In the genomic region with DNA sequence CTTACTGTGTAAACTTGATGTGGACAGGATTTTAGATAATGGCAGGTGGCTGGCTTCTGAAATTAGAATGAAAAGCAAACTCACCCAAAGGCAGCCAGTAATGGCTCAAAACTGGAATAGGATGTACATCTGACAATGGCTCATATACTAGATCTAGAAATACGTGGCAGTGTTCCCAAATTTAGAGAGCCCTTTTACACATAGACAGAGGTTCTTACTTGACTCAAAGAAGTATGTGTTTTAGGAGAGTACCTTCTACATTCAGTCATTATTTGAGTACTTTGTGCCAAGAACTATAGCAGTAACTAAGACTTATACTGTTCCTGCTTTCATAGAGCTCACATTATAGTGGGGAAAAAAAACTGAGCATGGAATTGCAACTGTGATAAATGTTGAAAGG, we compare ENCODE assay signal across 1 cellular context.
TF ChIP-seq lines count a peak whose summit lies in the region.

No MANE protein-coding gene starts in this region.

TF ChIP-seq in GM23338, 12 proteins besides CTCF, POLR2A, EP300 and RAD21 (continued from another document):
- TF ChIP-seq, protein P1, sequence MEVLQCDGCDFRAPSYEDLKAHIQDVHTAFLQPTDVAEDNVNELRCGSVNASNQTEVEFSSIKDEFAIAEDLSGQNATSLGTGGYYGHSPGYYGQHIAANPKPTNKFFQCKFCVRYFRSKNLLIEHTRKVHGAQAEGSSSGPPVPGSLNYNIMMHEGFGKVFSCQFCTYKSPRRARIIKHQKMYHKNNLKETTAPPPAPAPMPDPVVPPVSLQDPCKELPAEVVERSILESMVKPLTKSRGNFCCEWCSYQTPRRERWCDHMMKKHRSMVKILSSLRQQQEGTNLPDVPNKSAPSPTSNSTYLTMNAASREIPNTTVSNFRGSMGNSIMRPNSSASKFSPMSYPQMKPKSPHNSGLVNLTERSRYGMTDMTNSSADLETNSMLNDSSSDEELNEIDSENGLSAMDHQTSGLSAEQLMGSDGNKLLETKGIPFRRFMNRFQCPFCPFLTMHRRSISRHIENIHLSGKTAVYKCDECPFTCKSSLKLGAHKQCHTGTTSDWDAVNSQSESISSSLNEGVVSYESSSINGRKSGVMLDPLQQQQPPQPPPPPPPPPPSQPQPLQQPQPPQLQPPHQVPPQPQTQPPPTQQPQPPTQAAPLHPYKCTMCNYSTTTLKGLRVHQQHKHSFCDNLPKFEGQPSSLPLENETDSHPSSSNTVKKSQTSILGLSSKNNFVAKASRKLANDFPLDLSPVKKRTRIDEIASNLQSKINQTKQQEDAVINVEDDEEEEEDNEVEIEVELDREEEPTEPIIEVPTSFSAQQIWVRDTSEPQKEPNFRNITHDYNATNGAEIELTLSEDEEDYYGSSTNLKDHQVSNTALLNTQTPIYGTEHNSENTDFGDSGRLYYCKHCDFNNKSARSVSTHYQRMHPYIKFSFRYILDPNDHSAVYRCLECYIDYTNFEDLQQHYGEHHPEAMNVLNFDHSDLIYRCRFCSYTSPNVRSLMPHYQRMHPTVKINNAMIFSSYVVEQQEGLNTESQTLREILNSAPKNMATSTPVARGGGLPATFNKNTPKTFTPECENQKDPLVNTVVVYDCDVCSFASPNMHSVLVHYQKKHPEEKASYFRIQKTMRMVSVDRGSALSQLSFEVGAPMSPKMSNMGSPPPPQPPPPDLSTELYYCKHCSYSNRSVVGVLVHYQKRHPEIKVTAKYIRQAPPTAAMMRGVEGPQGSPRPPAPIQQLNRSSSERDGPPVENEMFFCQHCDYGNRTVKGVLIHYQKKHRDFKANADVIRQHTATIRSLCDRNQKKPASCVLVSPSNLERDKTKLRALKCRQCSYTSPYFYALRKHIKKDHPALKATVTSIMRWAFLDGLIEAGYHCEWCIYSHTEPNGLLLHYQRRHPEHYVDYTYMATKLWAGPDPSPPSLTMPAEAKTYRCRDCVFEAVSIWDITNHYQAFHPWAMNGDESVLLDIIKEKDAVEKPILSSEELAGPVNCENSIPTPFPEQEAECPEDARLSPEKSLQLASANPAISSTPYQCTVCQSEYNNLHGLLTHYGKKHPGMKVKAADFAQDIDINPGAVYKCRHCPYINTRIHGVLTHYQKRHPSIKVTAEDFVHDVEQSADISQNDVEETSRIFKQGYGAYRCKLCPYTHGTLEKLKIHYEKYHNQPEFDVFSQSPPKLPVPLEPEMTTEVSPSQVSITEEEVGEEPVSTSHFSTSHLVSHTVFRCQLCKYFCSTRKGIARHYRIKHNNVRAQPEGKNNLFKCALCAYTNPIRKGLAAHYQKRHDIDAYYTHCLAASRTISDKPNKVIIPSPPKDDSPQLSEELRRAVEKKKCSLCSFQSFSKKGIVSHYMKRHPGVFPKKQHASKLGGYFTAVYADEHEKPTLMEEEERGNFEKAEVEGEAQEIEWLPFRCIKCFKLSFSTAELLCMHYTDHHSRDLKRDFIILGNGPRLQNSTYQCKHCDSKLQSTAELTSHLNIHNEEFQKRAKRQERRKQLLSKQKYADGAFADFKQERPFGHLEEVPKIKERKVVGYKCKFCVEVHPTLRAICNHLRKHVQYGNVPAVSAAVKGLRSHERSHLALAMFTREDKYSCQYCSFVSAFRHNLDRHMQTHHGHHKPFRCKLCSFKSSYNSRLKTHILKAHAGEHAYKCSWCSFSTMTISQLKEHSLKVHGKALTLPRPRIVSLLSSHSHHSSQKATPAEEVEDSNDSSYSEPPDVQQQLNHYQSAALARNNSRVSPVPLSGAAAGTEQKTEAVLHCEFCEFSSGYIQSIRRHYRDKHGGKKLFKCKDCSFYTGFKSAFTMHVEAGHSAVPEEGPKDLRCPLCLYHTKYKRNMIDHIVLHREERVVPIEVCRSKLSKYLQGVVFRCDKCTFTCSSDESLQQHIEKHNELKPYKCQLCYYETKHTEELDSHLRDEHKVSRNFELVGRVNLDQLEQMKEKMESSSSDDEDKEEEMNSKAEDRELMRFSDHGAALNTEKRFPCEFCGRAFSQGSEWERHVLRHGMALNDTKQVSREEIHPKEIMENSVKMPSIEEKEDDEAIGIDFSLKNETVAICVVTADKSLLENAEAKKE (CRISPR knock-in tag; IDR thresholded peaks at IDR 0.05): no peak
- TF ChIP-seq EZH2 (IDR thresholded peaks at IDR 0.05; ENCODE audit: low read depth, unreplicated experiment) (no peak), POLR2AphosphoS5 (IDR thresholded peaks at IDR 0.05; ENCODE audit: low read depth) (no peak), EZH2phosphoT487 (IDR thresholded peaks at IDR 0.05; ENCODE audit: unreplicated experiment) (no peak), CREB1 (CRISPR knock-in tag; IDR thresholded peaks at IDR 0.05; ENCODE audit: low read depth) (no peak), ZNF114 (CRISPR knock-in tag; IDR thresholded peaks at IDR 0.05) (no peak), ZNF331 (CRISPR knock-in tag; IDR thresholded peaks at IDR 0.05; ENCODE audit: low read depth) (no peak)
- TF ChIP-seq, protein P2, sequence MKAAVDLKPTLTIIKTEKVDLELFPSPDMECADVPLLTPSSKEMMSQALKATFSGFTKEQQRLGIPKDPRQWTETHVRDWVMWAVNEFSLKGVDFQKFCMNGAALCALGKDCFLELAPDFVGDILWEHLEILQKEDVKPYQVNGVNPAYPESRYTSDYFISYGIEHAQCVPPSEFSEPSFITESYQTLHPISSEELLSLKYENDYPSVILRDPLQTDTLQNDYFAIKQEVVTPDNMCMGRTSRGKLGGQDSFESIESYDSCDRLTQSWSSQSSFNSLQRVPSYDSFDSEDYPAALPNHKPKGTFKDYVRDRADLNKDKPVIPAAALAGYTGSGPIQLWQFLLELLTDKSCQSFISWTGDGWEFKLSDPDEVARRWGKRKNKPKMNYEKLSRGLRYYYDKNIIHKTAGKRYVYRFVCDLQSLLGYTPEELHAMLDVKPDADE (IDR thresholded peaks at IDR 0.05): no peak
- TF ChIP-seq, protein P3, sequence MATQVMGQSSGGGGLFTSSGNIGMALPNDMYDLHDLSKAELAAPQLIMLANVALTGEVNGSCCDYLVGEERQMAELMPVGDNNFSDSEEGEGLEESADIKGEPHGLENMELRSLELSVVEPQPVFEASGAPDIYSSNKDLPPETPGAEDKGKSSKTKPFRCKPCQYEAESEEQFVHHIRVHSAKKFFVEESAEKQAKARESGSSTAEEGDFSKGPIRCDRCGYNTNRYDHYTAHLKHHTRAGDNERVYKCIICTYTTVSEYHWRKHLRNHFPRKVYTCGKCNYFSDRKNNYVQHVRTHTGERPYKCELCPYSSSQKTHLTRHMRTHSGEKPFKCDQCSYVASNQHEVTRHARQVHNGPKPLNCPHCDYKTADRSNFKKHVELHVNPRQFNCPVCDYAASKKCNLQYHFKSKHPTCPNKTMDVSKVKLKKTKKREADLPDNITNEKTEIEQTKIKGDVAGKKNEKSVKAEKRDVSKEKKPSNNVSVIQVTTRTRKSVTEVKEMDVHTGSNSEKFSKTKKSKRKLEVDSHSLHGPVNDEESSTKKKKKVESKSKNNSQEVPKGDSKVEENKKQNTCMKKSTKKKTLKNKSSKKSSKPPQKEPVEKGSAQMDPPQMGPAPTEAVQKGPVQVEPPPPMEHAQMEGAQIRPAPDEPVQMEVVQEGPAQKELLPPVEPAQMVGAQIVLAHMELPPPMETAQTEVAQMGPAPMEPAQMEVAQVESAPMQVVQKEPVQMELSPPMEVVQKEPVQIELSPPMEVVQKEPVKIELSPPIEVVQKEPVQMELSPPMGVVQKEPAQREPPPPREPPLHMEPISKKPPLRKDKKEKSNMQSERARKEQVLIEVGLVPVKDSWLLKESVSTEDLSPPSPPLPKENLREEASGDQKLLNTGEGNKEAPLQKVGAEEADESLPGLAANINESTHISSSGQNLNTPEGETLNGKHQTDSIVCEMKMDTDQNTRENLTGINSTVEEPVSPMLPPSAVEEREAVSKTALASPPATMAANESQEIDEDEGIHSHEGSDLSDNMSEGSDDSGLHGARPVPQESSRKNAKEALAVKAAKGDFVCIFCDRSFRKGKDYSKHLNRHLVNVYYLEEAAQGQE (IDR thresholded peaks at IDR 0.05; ENCODE audit: unreplicated experiment): no peak
